In genomic region chr11:62166371-62166770, GRCh38 we compare ENCODE assay signal across 9 cellular contexts. TPM values are rescaled to one million over a fixed set of nuclear protein-coding genes. Genes with fewer than 3 reads are reported as not detected.
"Had no signal": no experiment of that assay in that cellular context is flagged by ENCODE, and none has a peak within 500 bp of the region (broad histone marks: within the 10 kb centered on the region; RNA-seq: fewer than 3 reads in every experiment).

No MANE protein-coding gene starts in this region.

- H3K4me3 ChIP-seq: K562 had no signal

- ATAC-seq: HepG2, K562 had no signal

- H3K27ac ChIP-seq: HL-60, KMS-11 had no signal

- DNase-seq: KBM-7, KG1 had no signal

- H3K9ac ChIP-seq: KMS-11 had no signal

- H3K4me2 ChIP-seq: KMS-11 had no signal

RNA-seq across cellular contexts. Expression of gene SCGB1D1, which starts 23.6 kb away (rescaled TPM):
- total RNA-seq: HepG2, HT-29, HT1080, K562 had no signal
- polyA plus RNA-seq: HepG2, IgD-negative memory B cell, K562 had no signal

RNA-seq across cellular contexts. Expression of gene SCGB2A1, which starts 42.1 kb away (rescaled TPM):
- total RNA-seq: HepG2, HT-29, HT1080, K562 had no signal
- polyA plus RNA-seq: HepG2, IgD-negative memory B cell, K562 had no signal
